ENCODE assay signal across 8 cellular contexts in the genomic region with DNA sequence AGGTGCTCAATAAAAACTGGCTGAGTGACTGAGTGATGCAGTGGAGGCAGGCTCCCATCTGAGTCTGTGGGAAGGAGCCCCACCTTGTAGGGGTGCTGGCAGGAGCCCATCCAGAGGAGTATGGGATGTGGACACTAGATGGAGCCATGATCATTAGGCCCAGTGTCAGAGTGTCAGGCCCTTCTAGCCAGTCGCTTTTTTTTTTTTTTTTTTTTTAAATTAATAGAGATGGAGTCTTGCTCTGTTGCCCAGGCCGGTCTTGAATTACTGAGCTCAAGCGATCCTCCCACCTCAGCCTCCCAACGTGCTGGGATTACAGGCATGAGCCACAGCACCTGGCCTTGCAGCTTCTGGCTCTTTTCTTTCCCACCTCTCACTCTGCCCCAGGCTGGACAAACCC. TPM values are rescaled to one million over a fixed set of nuclear protein-coding genes. Genes with fewer than 3 reads are reported as not detected.
DNase-seq lines count a peak whose midpoint lies in the region; ATAC-seq and TF ChIP-seq lines count a peak whose summit lies in the region.

No MANE protein-coding gene starts in this region.

- H3K27me3 Mint-ChIP-seq in activated naive CD4-positive, alpha-beta T cell treated with anti-CD3 and anti-CD28 coated beads for 36 hours (ENCODE audit: low read depth), result no peaks in the 10 kb centered on the region

- no peaks in the 10 kb centered on the region for H3K9me3 Mint-ChIP-seq in activated naive CD4-positive, alpha-beta T cell treated with anti-CD3 and anti-CD28 coated beads for 36 hours

- intact Hi-C loops in activated naive CD4-positive, alpha-beta T cell treated with anti-CD3 and anti-CD28 coated beads for 36 hours (cut with micrococcal nuclease), result loop anchor here (1.0 to 5.0 kb wide), 5 partner anchors 36 to 715 kb away; no protein-coding TSS in a partner anchor

- H3K4me3 ChIP-seq in gastroesophageal sphincter, result no peak overlapping the region
- no peak overlapping the region for H3K4me3 ChIP-seq in trophoblast cell (ENCODE audit: low read depth, low read length)

- peaks cover 2% of the 10 kb centered on the region for H3K79me1 ChIP-seq in trophoblast cell (ENCODE audit: low read length)

- H3K14ac ChIP-seq in trophoblast cell (ENCODE audit: low read length), result no peak overlapping the region

- peak; percentile 81 for TF ChIP-seq CTCF in RWPE1 (conservative IDR thresholded peaks at IDR 0.05; ENCODE audit: low read depth)
- TF ChIP-seq CTCF in gastroesophageal sphincter (IDR thresholded peaks at IDR 0.05), result peak in 3 of 4 experiments; percentile 42 to 72 (median 54)

- H3K36me3 ChIP-seq in gastroesophageal sphincter, result peaks cover 0 to 4% of the 10 kb centered on the region in 2 donors
- H3K36me3 ChIP-seq in trophoblast cell (ENCODE audit: control insufficient read depth in 1 of 2, insufficient read depth in 2 of 2, low read length in 2 of 2), result peaks cover 6% of the 10 kb centered on the region in 2 experiments

- H4K12ac ChIP-seq in trophoblast cell (ENCODE audit: low read depth, low read length), result no peak overlapping the region

- no peak overlapping the region for H2AFZ ChIP-seq in trophoblast cell (ENCODE audit: insufficient read depth, low read length, poor library complexity)

- H3K9me3 ChIP-seq in gastroesophageal sphincter (no peaks in the 10 kb centered on the region), trophoblast cell (ENCODE audit: insufficient read depth, low read depth, low read length) (no peaks in the 10 kb centered on the region)

- H3K4ac ChIP-seq in trophoblast cell (ENCODE audit: low read depth, low read length), result no peak overlapping the region

- peaks cover 2% of the 10 kb centered on the region for H3K36me3 Mint-ChIP-seq in activated naive CD4-positive, alpha-beta T cell treated with anti-CD3 and anti-CD28 coated beads for 36 hours (ENCODE audit: low read depth)

- peak overlapping the region; percentile 30 for H3K27ac ChIP-seq in RWPE1
- no peak overlapping the region for H3K27ac ChIP-seq in gastroesophageal sphincter
- H3K27ac ChIP-seq in trophoblast cell (ENCODE audit: low read depth, low read length), result no peak overlapping the region

- no peak overlapping the region for H2AK5ac ChIP-seq in trophoblast cell (ENCODE audit: low read length)

- 5 to 11% methylated on average over 1 to 4 of the region's 4 CpGs for WGBS in gastroesophageal sphincter (ENCODE audit: low coverage in 1 of 2), 2 donors
- no CpG with 5 or more reads among the region's 4 CpGs for WGBS in trophoblast cell (ENCODE audit: extremely low coverage, insufficient coverage, insufficient read length)

- H3K27ac Mint-ChIP-seq in activated naive CD4-positive, alpha-beta T cell treated with anti-CD3 and anti-CD28 coated beads for 36 hours, result no peak overlapping the region

- peaks cover 0 to 35% (median 5%) of the 10 kb centered on the region in 3 donors for H3K4me1 ChIP-seq in gastroesophageal sphincter
- H3K4me1 ChIP-seq in trophoblast cell (ENCODE audit: control insufficient read depth in 1 of 2, insufficient read depth in 2 of 2, low read length in 2 of 2), result peaks cover 5 to 6% of the 10 kb centered on the region in 2 experiments

- no peak overlapping the region for H2BK5ac ChIP-seq in trophoblast cell (ENCODE audit: low read depth, low read length, poor library complexity)

- H3K4me2 ChIP-seq in trophoblast cell (ENCODE audit: low read length), result no peak overlapping the region

- no peak overlapping the region for H3K9ac ChIP-seq in trophoblast cell (ENCODE audit: low read length)

- H3K27me3 ChIP-seq in gastroesophageal sphincter (no peaks in the 10 kb centered on the region), trophoblast cell (ENCODE audit: insufficient read depth, low read length) (no peaks in the 10 kb centered on the region)

- no peak for TF ChIP-seq EP300 in gastroesophageal sphincter (IDR thresholded peaks at IDR 0.05)

- TF ChIP-seq POLR2A in gastroesophageal sphincter (IDR thresholded peaks at IDR 0.05), result no peak

- POLR2A ChIA-PET in RWPE1 (lab: Yijun Ruan, JAX; ENCODE audit: low non-redundant PET), result interaction anchor here (0.6 kb wide), 1 partner anchor 24 kb away, joined by 3 read pairs; a partner anchor contains a TSS

- H4K91ac ChIP-seq in trophoblast cell (ENCODE audit: low read depth, low read length), result no peak overlapping the region

- ATAC-seq in GM21515 (IDR thresholded peaks at IDR 0.05; ENCODE audit: unreplicated experiment) (peak; percentile 79), gastroesophageal sphincter (peak; percentile 90), GM18519 (IDR thresholded peaks at IDR 0.05; ENCODE audit: low FRiP score, unreplicated experiment) (no peak)

- H3K79me2 ChIP-seq in trophoblast cell (ENCODE audit: control insufficient read depth, insufficient read depth, low read length, poor library complexity), result no peaks in the 10 kb centered on the region

- H2BK12ac ChIP-seq in trophoblast cell (ENCODE audit: low read length), result no peak overlapping the region

- peaks cover 6% of the 10 kb centered on the region for H3K4me1 Mint-ChIP-seq in activated naive CD4-positive, alpha-beta T cell treated with anti-CD3 and anti-CD28 coated beads for 36 hours (ENCODE audit: low read depth)

- no peak overlapping the region for H3K4me3 Mint-ChIP-seq in activated naive CD4-positive, alpha-beta T cell treated with anti-CD3 and anti-CD28 coated beads for 36 hours

- H3K18ac ChIP-seq in trophoblast cell (ENCODE audit: low read length), result no peak overlapping the region

- H4K8ac ChIP-seq in trophoblast cell (ENCODE audit: low read depth, low read length), result no peak overlapping the region

- H2BK120ac ChIP-seq in trophoblast cell (ENCODE audit: insufficient read depth, low read length, poor library complexity), result no peak overlapping the region

- DNase-seq in DMS153 (lab: John Stamatoyannopoulos, UW), result peak; percentile 70
- peak; percentile 76 to 79 for DNase-seq in Kasumi-1 (lab: John Stamatoyannopoulos, UW)
- DNase-seq in RWPE1 (ENCODE audit: low spot score), result peak; percentile 91
- DNase-seq in activated naive CD4-positive, alpha-beta T cell treated with anti-CD3 and anti-CD28 coated beads for 36 hours, result peak; percentile 83
- DNase-seq in trophoblast cell, result peak; percentile 28 to 67

- CTCF ChIA-PET in RWPE1 (lab: Yijun Ruan, JAX), result interaction anchor here (0.6 to 0.8 kb wide), 5 partner anchors 23 to 193 kb away, joined by 3 to 8 read pairs (median 5); no protein-coding TSS in a partner anchor
- CTCF ChIA-PET in activated naive CD4-positive, alpha-beta T cell treated with anti-CD3 and anti-CD28 coated beads for 36 hours (lab: Charles Lee), result interaction anchor here (0.6 to 3.3 kb wide), 16 partner anchors 11 to 228 kb away, joined by 3 to 14 read pairs (median 4); a partner anchor contains a TSS

- no peak overlapping the region for H3K23ac ChIP-seq in trophoblast cell (ENCODE audit: low read length)

RNA-seq across cellular contexts. Expression of a gene that starts 11.5 kb away (rescaled TPM):
- 10 to 100 TPM; 14.0 to 16.1 TPM for total RNA-seq in activated naive CD4-positive, alpha-beta T cell treated with anti-CD3 and anti-CD28 coated beads for 36 hours
- total RNA-seq in gastroesophageal sphincter, result 10 to 100 TPM; 12.3 to 22.8 (median 16.6) TPM
- 11.2 and 11.4 TPM in 2 replicates for polyA plus RNA-seq in trophoblast cell (2013)

RNA-seq across cellular contexts. Expression of a gene that starts 11.7 kb away (rescaled TPM):
- 100 to 1,000 TPM; 114 to 116 TPM for total RNA-seq in activated naive CD4-positive, alpha-beta T cell treated with anti-CD3 and anti-CD28 coated beads for 36 hours
- 10 to 100 TPM; 38.0 to 60.4 (median 53.3) TPM for total RNA-seq in gastroesophageal sphincter
- polyA plus RNA-seq in trophoblast cell (2013), result 42.0 and 42.6 TPM in 2 replicates

RNA-seq across cellular contexts. Expression of a gene that starts 24.3 kb away (rescaled TPM):
- total RNA-seq in activated naive CD4-positive, alpha-beta T cell treated with anti-CD3 and anti-CD28 coated beads for 36 hours, result 10 to 100 TPM; 47.3 to 49.2 TPM
- total RNA-seq in gastroesophageal sphincter, result 10 to 100 TPM; 24.0 to 47.0 (median 37.3) TPM
- 14.9 and 16.0 TPM in 2 replicates for polyA plus RNA-seq in trophoblast cell (2013)

RNA-seq across cellular contexts. Expression of a gene that starts 47.5 kb away (rescaled TPM):
- total RNA-seq in activated naive CD4-positive, alpha-beta T cell treated with anti-CD3 and anti-CD28 coated beads for 36 hours, result 1 to 10 TPM in 1 of 2 experiments, under 1 TPM in 1; 0.57 to 1.3 TPM
- not detected for total RNA-seq in gastroesophageal sphincter
- not detected in 2 replicates for polyA plus RNA-seq in trophoblast cell (2013)
